In genomic region chr6:12012566-12013367, GRCh38 we compare ENCODE assay signal across 8 cellular contexts. TPM values are rescaled to one million over a fixed set of nuclear protein-coding genes. Genes with fewer than 3 reads are reported as not detected.
DNase-seq lines count a peak whose midpoint lies in the region; ATAC-seq and TF ChIP-seq lines count a peak whose summit lies in the region.

No MANE protein-coding gene starts in this region.

- H3K9ac ChIP-seq in BLaER1 (peak overlapping the region; percentile 83), H9 (ENCODE audit: extremely low read depth, insufficient read length, low read length) (peak overlapping the region; percentile 66)

- no peaks in the 10 kb centered on the region for H3K27me3 Mint-ChIP-seq in H9 (ENCODE audit: low read depth)
- no peaks in the 10 kb centered on the region for H3K27me3 Mint-ChIP-seq in effector memory CD8-positive, alpha-beta T cell
- H3K27me3 Mint-ChIP-seq in memory B cell = no peaks in the 10 kb centered on the region

- no peak overlapping the region; the same call in 1 of the 2 replicates for H3K4ac ChIP-seq in H9 (ENCODE audit: low read depth, low read length)

- TF ChIP-seq CTCF in H9 (conservative IDR thresholded peaks at IDR 0.05) = no peak

- H3K27ac Mint-ChIP-seq in H9 = peak overlapping the region; percentile 37 to 97 (median 96)
- peak overlapping the region; percentile 99 for H3K27ac Mint-ChIP-seq in effector memory CD8-positive, alpha-beta T cell
- H3K27ac Mint-ChIP-seq in memory B cell = peak overlapping the region; percentile 99

- DNase-seq in H9 (peak; percentile 83), NCI-H748 (lab: John Stamatoyannopoulos, UW; ENCODE audit: unreplicated experiment) (peak; percentile 85), memory B cell (ENCODE audit: low spot score in 2 of 2) (peak; percentile 64 to 76)
- peak; percentile 83 for DNase-seq in activated CD8-positive, alpha-beta memory T cell treated with anti-CD3 and anti-CD28 coated beads for 24 hours
- peak; percentile 60 to 63 (median 61) for DNase-seq in effector memory CD8-positive, alpha-beta T cell
- peak; percentile 50 for DNase-seq in stimulated activated CD8-positive, alpha-beta memory T cell treated with anti-CD3 and anti-CD28 coated beads, Interleukin-12 subunit alpha, Interleukin-12 subunit beta, amount 100 ng/mL, for 1 hour (ENCODE audit: low read depth)

- H3K4me3 Mint-ChIP-seq in H9 (peak overlapping the region; percentile 77 to 90), memory B cell (peak overlapping the region; percentile 100)
- peak overlapping the region; percentile 94 to 96 for H3K4me3 Mint-ChIP-seq in effector memory CD8-positive, alpha-beta T cell

- no peak overlapping the region for H3K23ac ChIP-seq in H9 (ENCODE audit: insufficient read length, low read depth, low read length)

- peak overlapping the region; percentile 82 for H3K4me3 ChIP-seq in BLaER1

- peak overlapping the region; percentile 94; the same call in 1 of the 2 replicates for H3K14ac ChIP-seq in H9 (ENCODE audit: insufficient read depth, low read length)

- peaks cover 31% of the 10 kb centered on the region for H4K20me1 ChIP-seq in BLaER1
- H4K20me1 ChIP-seq in H9 (ENCODE audit: control insufficient read depth, insufficient read depth, insufficient read length) = no peaks in the 10 kb centered on the region

- H2BK120ac ChIP-seq in H9 (ENCODE audit: low read depth, low read length, poor library complexity, severe bottlenecking) = no peak overlapping the region

- no peak overlapping the region for H3T11ph ChIP-seq in H9 (ENCODE audit: low read length)

- H2AFZ ChIP-seq in H9 (ENCODE audit: low read length) = no peak overlapping the region

- H2BK15ac ChIP-seq in H9 (ENCODE audit: low read depth, low read length) = no peak overlapping the region

- peak overlapping the region; percentile 43 for H3K18ac ChIP-seq in H9 (ENCODE audit: insufficient read length, low read depth, low read length)

- peaks cover 9 to 11% of the 10 kb centered on the region in 2 experiments for H3K9me3 Mint-ChIP-seq in H9
- no peaks in the 10 kb centered on the region for H3K9me3 Mint-ChIP-seq in effector memory CD8-positive, alpha-beta T cell
- H3K9me3 Mint-ChIP-seq in memory B cell = no peaks in the 10 kb centered on the region

- H4K91ac ChIP-seq in H9 (ENCODE audit: insufficient read length, low read depth, low read length) = no peak overlapping the region

- peaks cover 9% of the 10 kb centered on the region; the same call in 1 of the 2 replicates for H3K79me2 ChIP-seq in H9 (ENCODE audit: insufficient read depth, low read length)

- H3K36me3 Mint-ChIP-seq in H9 (ENCODE audit: insufficient read depth in 1 of 3, low read depth in 3 of 3) (peaks cover 31 to 38% (median 37%) of the 10 kb centered on the region in 3 experiments), memory B cell (peaks cover 19% of the 10 kb centered on the region)
- peaks cover 41% of the 10 kb centered on the region for H3K36me3 Mint-ChIP-seq in effector memory CD8-positive, alpha-beta T cell (ENCODE audit: insufficient read depth)

- no peak overlapping the region for H4K8ac ChIP-seq in H9 (replicated peaks; ENCODE audit: insufficient read length, low read depth, low read length)

- peaks cover 34 to 40% of the 10 kb centered on the region in 2 experiments for H3K4me1 Mint-ChIP-seq in H9
- H3K4me1 Mint-ChIP-seq in effector memory CD8-positive, alpha-beta T cell (ENCODE audit: low read depth in 2 of 2) = peaks cover 21 to 28% of the 10 kb centered on the region in 2 donors
- peaks cover 23% of the 10 kb centered on the region for H3K4me1 Mint-ChIP-seq in memory B cell

- peaks cover 13% of the 10 kb centered on the region for H3K23me2 ChIP-seq in H9 (ENCODE audit: insufficient read length, low read depth, low read length, poor library complexity, severe bottlenecking)

- H2BK12ac ChIP-seq in H9 (ENCODE audit: insufficient read length, low read depth, low read length) = no peak overlapping the region

- H3K9me3 ChIP-seq in BLaER1 = peaks cover 11% of the 10 kb centered on the region
- no peaks in the 10 kb centered on the region for H3K9me3 ChIP-seq in H9 (ENCODE audit: control insufficient read depth, low read depth, low read length)

- H3K4me2 ChIP-seq in BLaER1 (peak overlapping the region; percentile 81), H9 (ENCODE audit: insufficient read depth, insufficient read length, low read length) (peak overlapping the region; percentile 90)

- peaks cover 3% of the 10 kb centered on the region for H3K79me1 ChIP-seq in H9 (ENCODE audit: insufficient read depth, low read depth, low read length, poor library complexity, severe bottlenecking)

- H3K27ac ChIP-seq in BLaER1 (peak overlapping the region; percentile 73), H9 (ENCODE audit: insufficient read length, low read depth, low read length) (peak overlapping the region; percentile 53)

- WGBS in H9 (ENCODE audit: extremely low coverage, insufficient read length, low lambda C conversion rate) = no CpG with 5 or more reads among the region's 62 CpGs

- H3K4me1 ChIP-seq in BLaER1 = peaks cover 31% of the 10 kb centered on the region
- no peaks in the 10 kb centered on the region for H3K4me1 ChIP-seq in H9 (ENCODE audit: insufficient read depth, low read length)

- H3K56ac ChIP-seq in H9 (ENCODE audit: insufficient read length, low read depth, low read length) = no peak overlapping the region

- peak; percentile 11 for ATAC-seq in effector memory CD8-positive, alpha-beta T cell (replicated peaks)
- ATAC-seq in memory B cell (ENCODE audit: low read depth) = peak; percentile 18
- no peak for ATAC-seq in GM19397 (IDR thresholded peaks at IDR 0.05; ENCODE audit: unreplicated experiment)

- no peaks in the 10 kb centered on the region for H3K27me3 ChIP-seq in BLaER1
- no peaks in the 10 kb centered on the region for H3K27me3 ChIP-seq in H9 (ENCODE audit: insufficient read depth, low read length)

- no peak overlapping the region for H2AK5ac ChIP-seq in H9 (ENCODE audit: insufficient read length, low read length)

- H2BK20ac ChIP-seq in H9 (ENCODE audit: low read depth, low read length, poor library complexity, severe bottlenecking) = no peak overlapping the region

- no peak overlapping the region for H4K5ac ChIP-seq in H9 (ENCODE audit: insufficient read length, low read depth, low read length)

- no peak overlapping the region for H2BK5ac ChIP-seq in H9 (ENCODE audit: insufficient read length, low read length)

- peaks cover 14% of the 10 kb centered on the region for H3K36me3 ChIP-seq in BLaER1

RNA-seq across cellular contexts. Expression of gene HIVEP1, which starts 0.7 kb away (rescaled TPM):
- total RNA-seq in H9 (2021) = 36.5 and 44.2 TPM in 2 replicates
